ENCODE assay signal across 33 cellular contexts in genomic region chr1:223471566-223471965, GRCh38.
DNase-seq lines count a peak whose midpoint lies in the region; ATAC-seq and TF ChIP-seq lines count a peak whose summit lies in the region.
"Had no signal": no experiment of that assay in that cellular context is flagged by ENCODE, and none has a peak within 500 bp of the region (broad histone marks: within the 10 kb centered on the region; RNA-seq: fewer than 3 reads in every experiment).

No MANE protein-coding gene starts in this region.

- no peaks in the 10 kb centered on the region for H3K27me3 ChIP-seq in Karpas-422 (ENCODE audit: low read length)
- H3K27me3 ChIP-seq: BLaER1; BLaER1 treated with 17β-estradiol and CSF1 and Interleukin-3, amounts not matched to agents 10 nM and 100 nM had no signal

- H3K9me2 ChIP-seq in Karpas-422 (replicated peaks; ENCODE audit: insufficient read depth, low read length), result no peaks in the 10 kb centered on the region

- no peaks in the 10 kb centered on the region for H3K27me3 Mint-ChIP-seq in osteocyte (ENCODE audit: unreplicated experiment)
- H3K27me3 Mint-ChIP-seq in activated T-cell treated with anti-CD3 and anti-CD28 coated beads, Interleukin-2, amount 50 U/mL, for 24 hours, result peaks cover 9% of the 10 kb centered on the region
- peaks cover 38% of the 10 kb centered on the region for H3K27me3 Mint-ChIP-seq in chondrocyte (ENCODE audit: low read depth)

- H3K27ac ChIP-seq in HEK293 (ENCODE audit: extremely low read depth, low read depth, low read length) (no peak overlapping the region), Karpas-422 (ENCODE audit: low read length) (no peak overlapping the region)
- H3K27ac ChIP-seq: 22Rv1; A549; BLaER1; BLaER1 treated with 17β-estradiol and CSF1 and Interleukin-3, amounts not matched to agents 10 nM and 100 nM; C4-2B had no signal

- TF ChIP-seq CTCF in HEK293 (tag by site-specific recombination; IDR thresholded peaks at IDR 0.05), result no peak
- no peak for TF ChIP-seq CTCF in osteocyte (IDR thresholded peaks at IDR 0.05)
- TF ChIP-seq CTCF in chondrocyte (IDR thresholded peaks at IDR 0.05), result no peak

- H3K79me2 ChIP-seq in Karpas-422 (ENCODE audit: low read length), result no peaks in the 10 kb centered on the region

- peak overlapping the region; percentile 37 for H3K4me2 ChIP-seq in Karpas-422 (ENCODE audit: low read depth, low read length, poor library complexity, severe bottlenecking)
- H3K4me2 ChIP-seq: A549; BLaER1; BLaER1 treated with 17β-estradiol and CSF1 and Interleukin-3, amounts not matched to agents 10 nM and 100 nM had no signal

- no peak overlapping the region for H2AFZ ChIP-seq in Karpas-422 (ENCODE audit: low read length)

- H3K4me1 ChIP-seq in HEK293 (ENCODE audit: control insufficient read depth, insufficient read depth, low read length) (no peaks in the 10 kb centered on the region), Karpas-422 (ENCODE audit: low read length) (peaks cover 16% of the 10 kb centered on the region)
- H3K4me1 ChIP-seq: A549, BE2C, BLaER1, Caco-2 had no signal

- CTCF ChIA-PET in HEK293 (lab: Yijun Ruan, JAX), result interaction anchor here (0.9 to 1.0 kb wide), 2 partner anchors 15 to 60 kb away, joined by 3 to 4 read pairs; no protein-coding TSS in a partner anchor

- H3K27ac Mint-ChIP-seq in osteocyte (ENCODE audit: unreplicated experiment), result no peak overlapping the region
- no peak overlapping the region for H3K27ac Mint-ChIP-seq in activated T-cell treated with anti-CD3 and anti-CD28 coated beads, Interleukin-2, amount 50 U/mL, for 24 hours
- no peak overlapping the region for H3K27ac Mint-ChIP-seq in chondrocyte (ENCODE audit: unreplicated experiment)
- H3K27ac Mint-ChIP-seq: B cell; CD14-positive monocyte; CD4-positive, alpha-beta memory T cell; CD4-positive, alpha-beta T cell; CD4-positive, CD25-positive, alpha-beta regulatory T cell; CD8-positive, alpha-beta T cell had no signal

- H4K20me1 ChIP-seq in Karpas-422 (ENCODE audit: insufficient read depth, low read depth, low read length), result no peaks in the 10 kb centered on the region
- H4K20me1 ChIP-seq: BLaER1; BLaER1 treated with 17β-estradiol and CSF1 and Interleukin-3, amounts not matched to agents 10 nM and 100 nM had no signal

- H3K9me3 ChIP-seq in HEK293 (ENCODE audit: control insufficient read depth, insufficient read depth, low read depth, low read length), result no peaks in the 10 kb centered on the region
- no peaks in the 10 kb centered on the region for H3K9me3 ChIP-seq in Karpas-422 (ENCODE audit: low read length)
- H3K9me3 ChIP-seq: A549, BE2C, BLaER1, Caco-2 had no signal

- H3K9ac ChIP-seq in Karpas-422 (ENCODE audit: low read length), result no peak overlapping the region
- H3K9ac ChIP-seq: BLaER1; BLaER1 treated with 17β-estradiol and CSF1 and Interleukin-3, amounts not matched to agents 10 nM and 100 nM had no signal

- no peak for ATAC-seq in HG03097 (IDR thresholded peaks at IDR 0.05; ENCODE audit: low FRiP score, unreplicated experiment)
- ATAC-seq: A549; CD8-positive, alpha-beta T cell had no signal

- POLR2A ChIA-PET in HEK293 (lab: Yijun Ruan, JAX), result no interaction called here

- H3K4me3 ChIP-seq in HEK293 (ENCODE audit: low read depth, low read length) (no peak overlapping the region), Karpas-422 (ENCODE audit: low read length) (0 out of 2 replicates have a peak overlapping the region, but pooled peaks have one; percentile 3)
- H3K4me3 ChIP-seq: A549; BLaER1; BLaER1 treated with 17β-estradiol and CSF1 and Interleukin-3, amounts not matched to agents 10 nM and 100 nM had no signal

- no peak for DNase-seq in Karpas-422
- peak; percentile 65 for DNase-seq in osteocyte (ENCODE audit: extremely low spot score, unreplicated experiment)
- no peak for DNase-seq in activated T-cell treated with anti-CD3 and anti-CD28 coated beads, Interleukin-2, amount 50 U/mL, for 24 hours
- DNase-seq in chondrocyte (ENCODE audit: low spot score), result no peak
- DNase-seq: 8988T; ACHN; AML-193; BE2C; C1 segment of cervical spinal cord; Caco-2; Calu3; CD4-positive, alpha-beta memory T cell; CD4-positive, alpha-beta T cell; CD4-positive, CD25-positive, alpha-beta regulatory T cell; CD8-positive, alpha-beta memory T cell; CD8-positive, alpha-beta T cell; COR-L47; DMS 273 treated with DMSO at 0.1 percent for 48 hours; DMS153; DMS53; DMS79; DMS79 treated with DMSO at 0.1 percent for 48 hours; DND-41; EL had no signal

- no peaks in the 10 kb centered on the region for H3K36me3 Mint-ChIP-seq in osteocyte (ENCODE audit: unreplicated experiment)
- H3K36me3 Mint-ChIP-seq in activated T-cell treated with anti-CD3 and anti-CD28 coated beads, Interleukin-2, amount 50 U/mL, for 24 hours (ENCODE audit: low read depth), result no peaks in the 10 kb centered on the region
- H3K36me3 Mint-ChIP-seq in chondrocyte (ENCODE audit: low read depth), result no peaks in the 10 kb centered on the region
- H3K36me3 Mint-ChIP-seq: CD14-positive monocyte; CD4-positive, alpha-beta memory T cell; CD4-positive, CD25-positive, alpha-beta regulatory T cell; CD8-positive, alpha-beta memory T cell; CD8-positive, alpha-beta T cell had no signal

- H3K9me3 Mint-ChIP-seq in osteocyte (ENCODE audit: unreplicated experiment), result no peaks in the 10 kb centered on the region
- H3K9me3 Mint-ChIP-seq in activated T-cell treated with anti-CD3 and anti-CD28 coated beads, Interleukin-2, amount 50 U/mL, for 24 hours, result no peaks in the 10 kb centered on the region
- H3K9me3 Mint-ChIP-seq in chondrocyte (ENCODE audit: low read depth), result no peaks in the 10 kb centered on the region
- H3K9me3 Mint-ChIP-seq: CD4-positive, alpha-beta T cell; CD8-positive, alpha-beta memory T cell; CD8-positive, alpha-beta T cell had no signal

- H3K4me1 Mint-ChIP-seq in osteocyte (ENCODE audit: unreplicated experiment), result no peaks in the 10 kb centered on the region
- no peaks in the 10 kb centered on the region for H3K4me1 Mint-ChIP-seq in activated T-cell treated with anti-CD3 and anti-CD28 coated beads, Interleukin-2, amount 50 U/mL, for 24 hours (ENCODE audit: low read depth)
- H3K4me1 Mint-ChIP-seq in chondrocyte (ENCODE audit: low read depth), result no peaks in the 10 kb centered on the region
- H3K4me1 Mint-ChIP-seq: B cell; CD14-positive monocyte; CD4-positive, alpha-beta memory T cell; CD4-positive, CD25-positive, alpha-beta regulatory T cell; CD8-positive, alpha-beta memory T cell had no signal

- H3K36me3 ChIP-seq in HEK293 (ENCODE audit: control insufficient read depth in 2 of 2, insufficient read depth in 1 of 2, low read length in 2 of 2) (no peaks in the 10 kb centered on the region), Karpas-422 (ENCODE audit: insufficient read depth, low read length) (no peaks in the 10 kb centered on the region)
- H3K36me3 ChIP-seq: BE2C; BLaER1; BLaER1 treated with 17β-estradiol and CSF1 and Interleukin-3, amounts not matched to agents 10 nM and 100 nM had no signal

- no peak overlapping the region for H3K4me3 Mint-ChIP-seq in osteocyte (ENCODE audit: unreplicated experiment)
- no peak overlapping the region for H3K4me3 Mint-ChIP-seq in activated T-cell treated with anti-CD3 and anti-CD28 coated beads, Interleukin-2, amount 50 U/mL, for 24 hours
- H3K4me3 Mint-ChIP-seq in chondrocyte (ENCODE audit: unreplicated experiment), result no peak overlapping the region
- H3K4me3 Mint-ChIP-seq: B cell; CD14-positive monocyte; CD4-positive, alpha-beta memory T cell; CD4-positive, alpha-beta T cell; CD4-positive, CD25-positive, alpha-beta regulatory T cell; CD8-positive, alpha-beta memory T cell; CD8-positive, alpha-beta T cell had no signal

TF ChIP-seq in HEK293, 187 proteins besides CTCF, POLR2A, EP300 and RAD21:
- no peak for TF ChIP-seq ZBTB11 (tag by site-specific recombination; conservative IDR thresholded peaks at IDR 0.05; ENCODE audit: low read depth)
- no peak for TF ChIP-seq MYNN (tag by site-specific recombination; IDR thresholded peaks at IDR 0.05; ENCODE audit: borderline replicate concordance)
- peak; percentile 29 for TF ChIP-seq SETDB1 (IDR thresholded peaks at IDR 0.05; ENCODE audit: insufficient read length, low read length)
TF ChIP-seq in HEK293: peak in this region for 1.
